In the genomic region with DNA sequence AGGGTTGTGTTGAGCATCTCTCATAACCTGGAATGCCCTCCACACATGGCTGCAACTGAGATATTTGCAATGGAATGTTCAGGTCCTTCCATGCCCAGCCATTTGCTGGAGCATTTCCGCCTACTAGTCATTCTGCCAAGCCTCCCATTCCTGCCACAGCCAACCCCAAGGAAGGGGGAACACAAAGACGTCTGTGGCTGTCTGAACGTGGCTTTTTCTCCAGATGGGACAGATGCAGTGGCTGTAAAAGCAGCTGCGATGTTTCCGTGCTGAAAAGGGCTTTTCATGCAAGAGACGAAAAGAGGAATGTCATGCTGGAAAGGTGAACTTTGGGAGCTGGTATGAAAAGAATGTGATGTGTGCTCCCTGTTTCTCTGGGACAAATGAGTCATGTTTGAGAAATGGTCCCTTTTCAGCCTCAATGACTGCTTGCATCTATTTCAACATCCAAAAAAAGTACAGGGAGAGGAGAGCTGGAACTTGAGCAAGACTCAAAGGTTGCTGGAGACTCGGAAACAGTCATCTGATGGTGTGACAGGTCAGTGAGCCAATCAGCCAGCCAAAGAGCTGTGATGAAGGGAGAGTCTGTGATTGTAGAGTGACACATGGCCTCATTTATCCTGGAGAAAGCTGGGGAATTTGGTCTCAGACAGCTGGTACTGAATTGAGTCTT, we compare ENCODE assay signal across 10 cellular contexts.
DNase-seq lines count a peak whose midpoint lies in the region; ATAC-seq and TF ChIP-seq lines count a peak whose summit lies in the region.
"Had no signal": no experiment of that assay in that cellular context is flagged by ENCODE, and none has a peak within 500 bp of the region (broad histone marks: within the 10 kb centered on the region; RNA-seq: fewer than 3 reads in every experiment).

No MANE protein-coding gene starts in this region.

- peaks cover 26% of the 10 kb centered on the region for H3K4me1 Mint-ChIP-seq in WTC11
- H3K4me1 Mint-ChIP-seq in glutamatergic neuron (ENCODE audit: low read depth, unreplicated experiment) = peaks cover 15% of the 10 kb centered on the region

- H3K4me3 ChIP-seq in trophoblast cell (ENCODE audit: low read depth, low read length) = no peak overlapping the region

- no peak overlapping the region for H3K4ac ChIP-seq in trophoblast cell (ENCODE audit: low read depth, low read length)

- no peak overlapping the region for H2AFZ ChIP-seq in trophoblast cell (ENCODE audit: insufficient read depth, low read length, poor library complexity)

- no CpG with 5 or more reads among the region's 7 CpGs for WGBS in trophoblast cell (ENCODE audit: extremely low coverage, insufficient coverage, insufficient read length)

- no peak overlapping the region for H2AK5ac ChIP-seq in trophoblast cell (ENCODE audit: low read length)

- H3K4me3 Mint-ChIP-seq in WTC11 (no peak overlapping the region), glutamatergic neuron (ENCODE audit: unreplicated experiment) (no peak overlapping the region)

- peaks cover 10 to 12% of the 10 kb centered on the region in 2 experiments for H3K4me1 ChIP-seq in trophoblast cell (ENCODE audit: control insufficient read depth in 1 of 2, insufficient read depth in 2 of 2, low read length in 2 of 2)

- DNase-seq in GM04503 (ENCODE audit: low read depth) (peak; percentile 42), WTC11 (ENCODE audit: low spot score) (peak; percentile 18), glutamatergic neuron (no peak), trophoblast cell (peak; percentile 30 to 72), NCI-H2171 treated with DMSO at 0.1 percent for 48 hours (lab: John Stamatoyannopoulos, UW) (no peak), DMS153 treated with DMSO at 0.1 percent for 48 hours (lab: John Stamatoyannopoulos, UW; ENCODE audit: unreplicated experiment) (no peak)
- DNase-seq in effector CD8-positive, alpha-beta T cell (lab: John Stamatoyannopoulos, UW) = no peak
- DNase-seq: effector CD4-positive, alpha-beta T cell had no signal

- no peaks in the 10 kb centered on the region for H3K27me3 ChIP-seq in trophoblast cell (ENCODE audit: insufficient read depth, low read length)

- no peak overlapping the region for H2BK5ac ChIP-seq in trophoblast cell (ENCODE audit: low read depth, low read length, poor library complexity)

- H3K18ac ChIP-seq in trophoblast cell (ENCODE audit: low read length) = no peak overlapping the region

- H4K8ac ChIP-seq in trophoblast cell (ENCODE audit: low read depth, low read length) = no peak overlapping the region

- CTCF ChIA-PET in WTC11 (lab: Charles Lee) = interaction anchor here (0.6 to 1.4 kb wide), 4 partner anchors 9 to 212 kb away, joined by 3 to 4 read pairs (median 3); no protein-coding TSS in a partner anchor

- H2BK12ac ChIP-seq in trophoblast cell (ENCODE audit: low read length) = no peak overlapping the region

- no peaks in the 10 kb centered on the region for H3K36me3 ChIP-seq in trophoblast cell (ENCODE audit: control insufficient read depth in 1 of 2, insufficient read depth in 2 of 2, low read length in 2 of 2)

- peak overlapping the region; percentile 79 for H3K27ac ChIP-seq in trophoblast cell (ENCODE audit: low read depth, low read length)
- H3K27ac ChIP-seq: C4-2B had no signal

- H3K9me3 Mint-ChIP-seq in WTC11 (peaks cover 25% of the 10 kb centered on the region), glutamatergic neuron (ENCODE audit: unreplicated experiment) (peaks cover 2% of the 10 kb centered on the region)

- no peak overlapping the region for H4K12ac ChIP-seq in trophoblast cell (ENCODE audit: low read depth, low read length)

- H3K9me3 ChIP-seq in trophoblast cell (ENCODE audit: insufficient read depth, low read depth, low read length) = no peaks in the 10 kb centered on the region

- H4K91ac ChIP-seq in trophoblast cell (ENCODE audit: low read depth, low read length) = no peak overlapping the region

- H3K4me2 ChIP-seq in trophoblast cell (ENCODE audit: low read length) = peak overlapping the region; percentile 31

- H3K27me3 Mint-ChIP-seq in WTC11 (ENCODE audit: low read depth) (no peaks in the 10 kb centered on the region), glutamatergic neuron (ENCODE audit: unreplicated experiment) (peaks cover 2% of the 10 kb centered on the region)

- H3K79me1 ChIP-seq in trophoblast cell (ENCODE audit: low read length) = peaks cover 7% of the 10 kb centered on the region

- no peak overlapping the region for H3K23ac ChIP-seq in trophoblast cell (ENCODE audit: low read length)

- no peak overlapping the region for H3K14ac ChIP-seq in trophoblast cell (ENCODE audit: low read length)

- POLR2A ChIA-PET in WTC11 (lab: Charles Lee) = no interaction called here

- H2BK120ac ChIP-seq in trophoblast cell (ENCODE audit: insufficient read depth, low read length, poor library complexity) = no peak overlapping the region

- H3K9ac ChIP-seq in trophoblast cell (ENCODE audit: low read length) = no peak overlapping the region

- TF ChIP-seq CTCF in WTC11 (IDR thresholded peaks at IDR 0.05) = no peak
- TF ChIP-seq CTCF in glutamatergic neuron (IDR thresholded peaks at IDR 0.05; ENCODE audit: partially characterized antibody, unreplicated experiment) = no peak

- H3K27ac Mint-ChIP-seq in WTC11 = peak overlapping the region; percentile 57
- H3K27ac Mint-ChIP-seq in glutamatergic neuron (ENCODE audit: unreplicated experiment) = peak overlapping the region; percentile 14

- H3K79me2 ChIP-seq in trophoblast cell (ENCODE audit: control insufficient read depth, insufficient read depth, low read length, poor library complexity) = no peaks in the 10 kb centered on the region

- peaks cover 23% of the 10 kb centered on the region for H3K36me3 Mint-ChIP-seq in WTC11
- peaks cover 6% of the 10 kb centered on the region for H3K36me3 Mint-ChIP-seq in glutamatergic neuron (ENCODE audit: unreplicated experiment)

- ATAC-seq in WTC11 (peak; percentile 68), GM21390 (IDR thresholded peaks at IDR 0.05; ENCODE audit: unreplicated experiment) (no peak)

TF ChIP-seq in WTC11, 78 proteins besides CTCF, POLR2A, EP300 and RAD21:
- no peak for TF ChIP-seq ZNF416 (CRISPR knock-in tag; IDR thresholded peaks at IDR 0.05)
- TF ChIP-seq GABPB1 (CRISPR knock-in tag; IDR thresholded peaks at IDR 0.05) = peak; percentile 60

Comparison
In these comparisons a context has a peak if more than half of its experiments do, and no peak if none do; other contexts are left out.
1. DNase-seq: peak in GM04503 (single experiment), WTC11 (single experiment) and trophoblast cell (2 of 2); none in glutamatergic neuron (single experiment), effector CD8-positive, alpha-beta T cell (single experiment), NCI-H2171 treated with DMSO at 0.1 percent for 48 hours (single experiment) and DMS153 treated with DMSO at 0.1 percent for 48 hours (single experiment).